Comparison of ENCODE assay signal across 10 cellular contexts in the genomic region with DNA sequence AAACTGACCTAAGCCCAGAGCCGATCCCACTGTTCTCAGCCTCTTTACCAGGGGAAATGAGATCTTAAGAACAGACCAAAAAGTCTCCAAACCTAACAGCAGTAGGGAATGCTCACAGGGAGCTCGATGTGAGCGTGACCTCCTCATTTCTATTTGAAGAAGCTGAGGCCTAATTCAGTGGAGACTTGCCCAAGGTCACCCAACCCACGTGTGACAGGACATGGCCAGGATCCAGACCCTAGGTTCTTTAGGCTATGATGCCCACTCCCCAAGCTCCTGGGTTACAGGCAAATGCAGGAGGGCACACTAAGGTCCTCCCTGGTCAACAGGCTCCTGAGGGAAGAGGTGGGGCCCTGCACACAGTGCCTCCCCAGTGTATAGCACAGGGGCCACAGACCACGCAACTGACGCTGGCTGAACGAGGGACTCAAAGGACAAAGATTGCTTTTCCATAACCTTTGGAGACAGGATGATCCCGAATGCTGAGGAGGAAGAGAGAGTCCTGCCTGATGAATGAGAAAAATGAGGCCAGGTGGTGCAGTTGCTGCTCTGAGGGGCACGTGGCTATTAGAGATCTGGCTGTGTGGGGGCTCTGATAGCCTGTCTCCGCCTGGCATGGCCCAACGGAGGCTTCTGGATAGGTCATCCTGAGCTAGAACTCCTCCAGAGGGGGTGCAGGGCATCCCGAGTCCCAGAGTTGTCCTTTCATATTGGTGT. TPM values are rescaled to one million over a fixed set of nuclear protein-coding genes. Genes with fewer than 3 reads are reported as not detected.
DNase-seq lines count a peak whose midpoint lies in the region; ATAC-seq, FAIRE-seq and TF ChIP-seq lines count a peak whose summit lies in the region.
"Had no signal": no experiment of that assay in that cellular context is flagged by ENCODE, and none has a peak within 500 bp of the region (broad histone marks: within the 10 kb centered on the region; RNA-seq: fewer than 3 reads in every experiment).

No MANE protein-coding gene starts in this region.

- DNase-seq in A549 (ENCODE audit: low read depth in 1 of 2, low spot score in 1 of 2) (no peak), PC-3 (no peak), colonic mucosa (no peak), nephron progenitor cell (no peak), mucosa of descending colon (no peak), NCI-H1105 treated with DMSO at 0.1 percent for 48 hours (lab: John Stamatoyannopoulos, UW) (no peak)

- peaks cover 17% of the 10 kb centered on the region for H3F3A ChIP-seq in PC-3 (ENCODE audit: low read length, unreplicated experiment)

- no peaks in the 10 kb centered on the region for H3K27me3 ChIP-seq in PC-3 (ENCODE audit: low read length)
- no peaks in the 10 kb centered on the region for H3K27me3 ChIP-seq in colonic mucosa

- H3K4me2 ChIP-seq in A549 (peak overlapping the region; percentile 77), PC-3 (ENCODE audit: low read length) (peak overlapping the region; percentile 57)

- peaks cover 34% of the 10 kb centered on the region for H3K4me1 Mint-ChIP-seq in nephron progenitor cell

- no peaks in the 10 kb centered on the region for H3K27me3 Mint-ChIP-seq in nephron progenitor cell (ENCODE audit: low read depth, poor library complexity)

- H3K36me3 Mint-ChIP-seq in nephron progenitor cell (ENCODE audit: low read depth): peaks cover 23% of the 10 kb centered on the region

- H3K36me3 ChIP-seq in PC-3 (ENCODE audit: low read depth, low read length): peaks cover 41% of the 10 kb centered on the region; the same call in 1 of the 2 replicates
- H3K36me3 ChIP-seq in colonic mucosa: peaks cover 8% of the 10 kb centered on the region
- H3K36me3 ChIP-seq in mucosa of descending colon (ENCODE audit: low read depth): peaks cover 6% of the 10 kb centered on the region

- no peaks in the 10 kb centered on the region for H3K9me2 ChIP-seq in PC-3 (replicated peaks; ENCODE audit: low read length)

- H3K9ac ChIP-seq in PC-3 (ENCODE audit: low read length) (0 out of 2 replicates have a peak overlapping the region, but pooled peaks have one; percentile 11), colonic mucosa (ENCODE audit: low read depth in 2 of 2, low read length in 2 of 2) (peak overlapping the region in 1 of 2 donors; percentile 4)

- H4K20me1 ChIP-seq in PC-3 (ENCODE audit: low read length): peaks cover 15% of the 10 kb centered on the region

- H3K9me3 ChIP-seq in A549 (no peaks in the 10 kb centered on the region), PC-3 (ENCODE audit: low read length) (no peaks in the 10 kb centered on the region), colonic mucosa (no peaks in the 10 kb centered on the region), mucosa of descending colon (no peaks in the 10 kb centered on the region)

- CTCF ChIA-PET in A549 (lab: Yijun Ruan, JAX): interaction anchor here (0.9 to 34.8 kb wide), 27 partner anchors 8 to 158 kb away, joined by 3 to 1120 read pairs (median 7); a partner anchor contains a TSS
- CTCF ChIA-PET in PC-3 (lab: Charles Lee): interaction anchor here (0.9 to 1.4 kb wide), 4 partner anchors 15 to 95 kb away, joined by 3 to 8 read pairs (median 6); a partner anchor contains a TSS

- 0 out of 3 replicates have a peak overlapping the region, but pooled peaks have one; percentile 8 for H3K4me3 ChIP-seq in A549
- peak overlapping the region; percentile 1; the same call in 1 of the 2 replicates for H3K4me3 ChIP-seq in PC-3 (ENCODE audit: low read length)
- H3K4me3 ChIP-seq in colonic mucosa: no peak overlapping the region
- no peak overlapping the region for H3K4me3 ChIP-seq in mucosa of descending colon

- TF ChIP-seq CTCF in A549 (IDR thresholded peaks at IDR 0.05) (no peak), PC-3 (conservative IDR thresholded peaks at IDR 0.05; ENCODE audit: low read depth, low read length) (no peak), colonic mucosa (IDR thresholded peaks at IDR 0.05) (no peak), nephron progenitor cell (IDR thresholded peaks at IDR 0.05) (no peak), mucosa of descending colon (IDR thresholded peaks at IDR 0.05) (no peak)

- H3K9me3 Mint-ChIP-seq in nephron progenitor cell: no peaks in the 10 kb centered on the region

- TF ChIP-seq RAD21 in A549 (conservative IDR thresholded peaks at IDR 0.05 in 1 of 2, IDR thresholded peaks at IDR 0.05 in 1 of 2): no peak

- H3K4me1 ChIP-seq in A549: peaks cover 86% of the 10 kb centered on the region
- peaks cover 50% of the 10 kb centered on the region for H3K4me1 ChIP-seq in PC-3 (ENCODE audit: insufficient read depth, low read length)
- H3K4me1 ChIP-seq in colonic mucosa: peaks cover 46% of the 10 kb centered on the region
- peaks cover 57% of the 10 kb centered on the region for H3K4me1 ChIP-seq in mucosa of descending colon (ENCODE audit: low read depth)

- FAIRE-seq in A549 (lab: Jason Lieb, UNC): no peak
- FAIRE-seq: colon, D721Med had no signal

- H3K4me3 Mint-ChIP-seq in nephron progenitor cell: no peak overlapping the region

- no peak for TF ChIP-seq EP300 in A549 (IDR thresholded peaks at IDR 0.05)

- H2AFZ ChIP-seq in PC-3 (ENCODE audit: low read length): no peak overlapping the region

- intact Hi-C loops in PC-3 (cut with micrococcal nuclease) (loop anchor here (5.0 kb wide), 1 partner anchor 94 kb away; no protein-coding TSS in a partner anchor), colonic mucosa (cut with DNase I) (no loop called here), mucosa of descending colon (cut with DNase I, micrococcal nuclease) (no loop called here)

- H3K79me2 ChIP-seq in PC-3 (ENCODE audit: low read length): peaks cover 73% of the 10 kb centered on the region

- no TSS peak for BruUV-seq in PC-3 (replicated peaks; lab: Mats Ljungman, UMichigan)

- peak overlapping the region; percentile 45 for H3K27ac Mint-ChIP-seq in nephron progenitor cell

- WGBS in A549 (ENCODE audit: missing lambda C conversion rate): 65% methylated on average over 12 of the region's 12 CpGs

- no peak for TF ChIP-seq POLR2A in A549 (IDR thresholded peaks at IDR 0.05; ENCODE audit: low read length)

- H3K27ac ChIP-seq in A549 (peak overlapping the region; percentile 90 to 92), PC-3 (ENCODE audit: low read length) (peak overlapping the region; percentile 72), colonic mucosa (peak overlapping the region; percentile 29)

- POLR2A ChIA-PET in A549 (lab: Yijun Ruan, JAX) (interaction anchor here (0.7 to 3.7 kb wide), 8 partner anchors 9 to 78 kb away, joined by 3 to 26 read pairs (median 5); a partner anchor contains a TSS), PC-3 (lab: Charles Lee; ENCODE audit: unreplicated experiment) (interaction anchor here (0.8 kb wide), 1 partner anchor 131 kb away, joined by 4 read pairs; no protein-coding TSS in a partner anchor)

- peak in 1 of 2 experiments; percentile 19; a peak in 3 of 6 replicates for ATAC-seq in A549
- ATAC-seq in PC-3: no peak
- no peak for ATAC-seq in mucosa of descending colon
- ATAC-seq in HG03280 (IDR thresholded peaks at IDR 0.05; ENCODE audit: unreplicated experiment): no peak
- no peak for ATAC-seq in HG03565 (IDR thresholded peaks at IDR 0.05; ENCODE audit: unreplicated experiment)

TF ChIP-seq in A549, 52 proteins besides CTCF, POLR2A, EP300 and RAD21 (continues in another document):
- TF ChIP-seq GATA3 (IDR thresholded peaks at IDR 0.05; ENCODE audit: borderline replicate concordance) (no peak), RARB (CRISPR knock-in tag; IDR thresholded peaks at IDR 0.05) (no peak), RCOR1 (IDR thresholded peaks at IDR 0.05; ENCODE audit: low read depth, low read length) (no peak), CHD4 (IDR thresholded peaks at IDR 0.05; ENCODE audit: borderline replicate concordance) (no peak), HEYL (CRISPR knock-in tag; IDR thresholded peaks at IDR 0.05) (no peak), JUNB (IDR thresholded peaks at IDR 0.05) (no peak), FOSL2 (IDR thresholded peaks at IDR 0.05) (no peak), FOSL2 (CRISPR knock-in tag; IDR thresholded peaks at IDR 0.05) (no peak), FOSB (CRISPR knock-in tag; IDR thresholded peaks at IDR 0.05) (no peak), NPAS2 (CRISPR knock-in tag; IDR thresholded peaks at IDR 0.05; ENCODE audit: borderline replicate concordance) (no peak)
- TF ChIP-seq, protein P1, sequence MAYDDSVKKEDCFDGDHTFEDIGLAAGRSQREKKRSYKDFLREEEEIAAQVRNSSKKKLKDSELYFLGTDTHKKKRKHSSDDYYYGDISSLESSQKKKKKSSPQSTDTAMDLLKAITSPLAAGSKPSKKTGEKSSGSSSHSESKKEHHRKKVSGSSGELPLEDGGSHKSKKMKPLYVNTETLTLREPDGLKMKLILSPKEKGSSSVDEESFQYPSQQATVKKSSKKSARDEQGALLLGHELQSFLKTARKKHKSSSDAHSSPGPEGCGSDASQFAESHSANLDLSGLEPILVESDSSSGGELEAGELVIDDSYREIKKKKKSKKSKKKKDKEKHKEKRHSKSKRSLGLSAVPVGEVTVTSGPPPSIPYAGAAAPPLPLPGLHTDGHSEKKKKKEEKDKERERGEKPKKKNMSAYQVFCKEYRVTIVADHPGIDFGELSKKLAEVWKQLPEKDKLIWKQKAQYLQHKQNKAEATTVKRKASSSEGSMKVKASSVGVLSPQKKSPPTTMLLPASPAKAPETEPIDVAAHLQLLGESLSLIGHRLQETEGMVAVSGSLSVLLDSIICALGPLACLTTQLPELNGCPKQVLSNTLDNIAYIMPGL (CRISPR knock-in tag; IDR thresholded peaks at IDR 0.05; ENCODE audit: borderline replicate concordance): no peak
- TF ChIP-seq, protein P2, sequence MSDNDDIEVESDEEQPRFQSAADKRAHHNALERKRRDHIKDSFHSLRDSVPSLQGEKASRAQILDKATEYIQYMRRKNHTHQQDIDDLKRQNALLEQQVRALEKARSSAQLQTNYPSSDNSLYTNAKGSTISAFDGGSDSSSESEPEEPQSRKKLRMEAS (IDR thresholded peaks at IDR 0.05): no peak

RNA-seq across cellular contexts. Expression of a gene that starts 24.0 kb away (rescaled TPM):
- polyA plus RNA-seq in A549 (2011; rRNA removed) (9.1 and 10.9 TPM in 2 replicates), A549 (2017; fragmentation: RNase III; extraction: RNeasy Plus Mini Kit Qiagen cat#74134 plus additional on column Dnase treatment) (30.7 to 53.6 TPM (median 34.5 TPM) in 3 replicates)
- polyA plus RNA-seq in A549 (2012; cell fraction: cytosol; rRNA removed): 39.9 and 49.0 TPM in 2 replicates
- polyA plus RNA-seq in A549 (2012; cell fraction: nucleus; rRNA removed): 142 and 168 TPM in 2 replicates
- 12.0 and 13.0 TPM in 2 replicates for polyA minus RNA-seq in A549 (2011; rRNA and poly(A)+ RNA removed)
- total RNA-seq in PC-3 (2014; rRNA removed) (15.9 and 16.8 TPM in 2 replicates), colonic mucosa (10 to 100 TPM; 11.1 to 15.0 TPM), mucosa of descending colon (10 to 100 TPM; 16.6 to 27.9 (median 18.0) TPM)

RNA-seq across cellular contexts. Expression of a gene that starts 31.0 kb away (rescaled TPM):
- polyA plus RNA-seq in A549 (2011; rRNA removed): 0.05 and 0.08 TPM in 2 replicates
- polyA plus RNA-seq in A549 (2012; cell fraction: cytosol; rRNA removed): 0.09 and 0.16 TPM in 2 replicates
- 0.40 and 0.54 TPM in 2 replicates for polyA plus RNA-seq in A549 (2012; cell fraction: nucleus; rRNA removed)
- polyA plus RNA-seq in A549 (2017; fragmentation: RNase III; extraction: RNeasy Plus Mini Kit Qiagen cat#74134 plus additional on column Dnase treatment): 0.09 to 0.25 TPM (median 0.21 TPM) in 3 replicates
- not detected in 2 replicates for polyA minus RNA-seq in A549 (2011; rRNA and poly(A)+ RNA removed)
- not detected in 2 replicates for total RNA-seq in PC-3 (2014; rRNA removed)
- not detected for total RNA-seq in colonic mucosa
- under 1 TPM in 2 of 3 donors, not detected in 1; 0.19 to 0.22 TPM for total RNA-seq in mucosa of descending colon

Comparison
In these comparisons a context has a peak if more than half of its experiments do, and no peak if none do; other contexts are left out.
1. H3K27ac ChIP-seq: peak in every context shown above with its lines; median percentile 91 in A549; 72 in PC-3; 29 in colonic mucosa.
2. H3K4me3 ChIP-seq: peak in A549 (single experiment) and PC-3 (single experiment); none in colonic mucosa (single experiment) and mucosa of descending colon (single experiment).